Comparison of ENCODE assay signal across 1 cellular context in genomic region chr19:4723465-4724251, GRCh38.
A peak's percentile ranks its signal among the peaks of the same experiment; 100 is the strongest.
TF ChIP-seq lines count a peak whose summit lies in the region.

DPP9 (minus strand) TSS chr19:4723842; CDS start chr19:4719906, 3,936 bp downstream.

TF ChIP-seq in K562, 482 proteins besides CTCF, POLR2A, EP300 and RAD21 (continued from another document and continues in another):
- TF ChIP-seq ZC3H11A (IDR thresholded peaks at IDR 0.05; ENCODE audit: low read depth, low read length) (no peak), PHF8 (IDR thresholded peaks at IDR 0.05; ENCODE audit: borderline replicate concordance, low read length) (peak; percentile 86; the same call in 1 of the 2 replicates), NFRKB (IDR thresholded peaks at IDR 0.05; ENCODE audit: low read depth) (no peak), TBP (optimal IDR thresholded peaks at IDR 0.05; ENCODE audit: low read depth, low read length) (peak; percentile 99), ZNF280A (IDR thresholded peaks at IDR 0.05; ENCODE audit: low read depth, partially characterized antibody) (no peak), HNRNPH1 (optimal IDR thresholded peaks at IDR 0.05; ENCODE audit: low read depth, low read length) (no peak), HIVEP1 (CRISPR knock-in tag; IDR thresholded peaks at IDR 0.05) (no peak), RB1 (IDR thresholded peaks at IDR 0.05; ENCODE audit: low read depth) (peak; percentile 95), ZNF766 (CRISPR knock-in tag; conservative IDR thresholded peaks at IDR 0.05) (no peak), TRIM25 (IDR thresholded peaks at IDR 0.05; ENCODE audit: borderline replicate concordance) (no peak), RNF219 (CRISPR knock-in tag; IDR thresholded peaks at IDR 0.05) (no peak), CCNT2 (IDR thresholded peaks at IDR 0.05; ENCODE audit: borderline replicate concordance, extremely low read depth, insufficient read length, low read depth, low read length) (peak; percentile 92), STAT6 (CRISPR knock-in tag; IDR thresholded peaks at IDR 0.05) (no peak), CC2D1A (IDR thresholded peaks at IDR 0.05) (peak; percentile 39; the same call in 1 of the 2 replicates), ZMIZ1 (IDR thresholded peaks at IDR 0.05; ENCODE audit: low read depth in 2 of 2, low read length in 2 of 2) (peak in 1 of 2 experiments; percentile 83; a peak in 2 of 4 replicates), HMBOX1 (IDR thresholded peaks at IDR 0.05) (peak; percentile 36), ZNF639 (CRISPR knock-in tag; conservative IDR thresholded peaks at IDR 0.05 in 1 of 2, IDR thresholded peaks at IDR 0.05 in 1 of 2) (peak in 1 of 2 experiments; percentile 96; a peak in 2 of 4 replicates), HNRNPL (IDR thresholded peaks at IDR 0.05; ENCODE audit: low read depth, low read length) (peak; percentile 42; the same call in 1 of the 2 replicates), KLF16 (IDR thresholded peaks at IDR 0.05) (no peak), BMI1 (IDR thresholded peaks at IDR 0.05; ENCODE audit: low read length) (no peak), GTF2E2 (tag; IDR thresholded peaks at IDR 0.05) (no peak; the same call in 1 of the 2 replicates), ZNF282 (CRISPR knock-in tag; IDR thresholded peaks at IDR 0.05) (peak; percentile 93), MAX (CRISPR knock-in tag; IDR thresholded peaks at IDR 0.05) (peak; percentile 72), SRSF9 (IDR thresholded peaks at IDR 0.05; ENCODE audit: borderline replicate concordance, low read depth, low read length) (no peak), ZNF277 (CRISPR knock-in tag; IDR thresholded peaks at IDR 0.05; ENCODE audit: borderline replicate concordance) (no peak), REST (CRISPR knock-in tag; IDR thresholded peaks at IDR 0.05; ENCODE audit: low read depth) (peak; percentile 80; the same call in 1 of the 2 replicates), PREB (CRISPR knock-in tag; IDR thresholded peaks at IDR 0.05) (peak; percentile 27; the same call in 1 of the 2 replicates), TCF7 (IDR thresholded peaks at IDR 0.05; ENCODE audit: borderline replicate concordance) (0 out of 2 replicates have a peak, but pooled peaks have one; percentile 68), PHB2 (IDR thresholded peaks at IDR 0.05; ENCODE audit: low read depth) (no peak), KLF6 (CRISPR knock-in tag; IDR thresholded peaks at IDR 0.05; ENCODE audit: borderline replicate concordance) (peak; percentile 39; the same call in 1 of the 2 replicates)
